Comparison of ENCODE assay signal across 8 cellular contexts in genomic region chr13:113489549-113490495, GRCh38. TPM values are rescaled to one million over a fixed set of nuclear protein-coding genes. Genes with fewer than 3 reads are reported as not detected.
A peak's percentile ranks its signal among the peaks of the same experiment; 100 is the strongest.
DNase-seq lines count a peak whose midpoint lies in the region; ATAC-seq, FAIRE-seq and TF ChIP-seq lines count a peak whose summit lies in the region.

No MANE protein-coding gene starts in this region.

- peak overlapping the region; percentile 52; the same call in 1 of the 2 replicates for H3K27ac ChIP-seq in SU-DHL-6 (ENCODE audit: low read depth, low read length)
- H3K27ac ChIP-seq in kidney (ENCODE audit: low read depth in 2 of 2, low read length in 2 of 2), result peak overlapping the region; percentile 47 to 49

- no peaks in the 10 kb centered on the region for H3K9me3 Mint-ChIP-seq in brain

- H3K27me3 ChIP-seq in SU-DHL-6 (ENCODE audit: low read length), result no peaks in the 10 kb centered on the region

- H3K4me3 Mint-ChIP-seq in brain, result peak overlapping the region; percentile 88 to 97 (median 92)

- H3K27me3 Mint-ChIP-seq in brain, result peaks cover 6% of the 10 kb centered on the region

- H4K20me1 ChIP-seq in SU-DHL-6 (ENCODE audit: low read depth, low read length), result peaks cover 3% of the 10 kb centered on the region; the same call in 1 of the 2 replicates

- peak overlapping the region; percentile 72 for H3K9ac ChIP-seq in SU-DHL-6 (ENCODE audit: low read length)
- H3K9ac ChIP-seq in kidney (ENCODE audit: low read length in 2 of 2), result peak overlapping the region; percentile 29 to 68

- no peak for TF ChIP-seq CTCF in SU-DHL-6 (IDR thresholded peaks at IDR 0.05; ENCODE audit: insufficient read depth, low read length, poor library complexity, severe bottlenecking)
- TF ChIP-seq CTCF in brain (conservative IDR thresholded peaks at IDR 0.05), result no peak
- TF ChIP-seq CTCF in kidney (IDR thresholded peaks at IDR 0.05; ENCODE audit: borderline replicate concordance, extremely low read depth, insufficient read depth), result no peak

- H3K79me2 ChIP-seq in SU-DHL-6 (ENCODE audit: insufficient read depth, low read length), result peaks cover 60% of the 10 kb centered on the region

- H3F3A ChIP-seq in SU-DHL-6 (ENCODE audit: insufficient read depth), result no peaks in the 10 kb centered on the region

- ATAC-seq in GM21423 (IDR thresholded peaks at IDR 0.05; ENCODE audit: unreplicated experiment), result peak; percentile 17

- intact Hi-C loops in kidney (cut with DNase I), result no loop called here

- in situ Hi-C loops in Caki2 (cut with HindIII; ENCODE audit: low pct_unique_long_range_greater_than_20kb, low sequenced_read_pairs), result no loop called here

- H3K9me3 ChIP-seq in SU-DHL-6 (ENCODE audit: insufficient read depth, low read length), result no peaks in the 10 kb centered on the region
- H3K9me3 ChIP-seq in kidney (ENCODE audit: control insufficient read depth in 1 of 2, low read length in 2 of 2), result no peaks in the 10 kb centered on the region

- H3K36me3 ChIP-seq in SU-DHL-6 (ENCODE audit: low read length) (no peaks in the 10 kb centered on the region), kidney (ENCODE audit: control insufficient read depth in 1 of 2, insufficient read depth in 2 of 2, low read length in 2 of 2) (no peaks in the 10 kb centered on the region)

- no peak for FAIRE-seq in kidney (lab: Jason Lieb, UNC)

- peaks cover 81% of the 10 kb centered on the region for H3K4me1 Mint-ChIP-seq in brain

- peak overlapping the region; percentile 84 for H3K4me3 ChIP-seq in SU-DHL-6 (ENCODE audit: insufficient read depth, low read length, poor library complexity, severe bottlenecking)
- H3K4me3 ChIP-seq in kidney (ENCODE audit: low read length in 2 of 2), result peak overlapping the region; percentile 78 to 80

- H3K4me2 ChIP-seq in SU-DHL-6 (ENCODE audit: low read depth, low read length, poor library complexity, severe bottlenecking), result peak overlapping the region; percentile 91

- peaks cover 4% of the 10 kb centered on the region for H3K36me3 Mint-ChIP-seq in brain

- peak overlapping the region; percentile 76 for H2AFZ ChIP-seq in SU-DHL-6 (ENCODE audit: low read depth, low read length, severe bottlenecking)

- no peaks in the 10 kb centered on the region for H3K9me2 ChIP-seq in SU-DHL-6 (replicated peaks; ENCODE audit: insufficient read depth, low read length)

- DNase-seq in Caki2 (ENCODE audit: low read depth) (peak; percentile 23), HT1080 (ENCODE audit: low read depth) (peak; percentile 44), kidney (peak; percentile 82), middle frontal gyrus (ENCODE audit: extremely low spot score, low spot score) (no peak)
- DNase-seq in stimulated activated CD4-positive, alpha-beta T cell treated with anti-CD3 and anti-CD28 coated beads, Interleukin-15, amount 100 ng/mL, for 24 hours, result peak; percentile 57

- peak overlapping the region; percentile 86 to 96 (median 92) for H3K27ac Mint-ChIP-seq in brain

- H3K4me1 ChIP-seq in kidney (ENCODE audit: control insufficient read depth in 1 of 2, insufficient read depth in 1 of 2, low read depth in 1 of 2, low read length in 2 of 2), result peaks cover 6 to 13% of the 10 kb centered on the region in 2 donors

RNA-seq across cellular contexts. Expression of gene DCUN1D2, which starts 0.7 kb away (rescaled TPM):
- total RNA-seq in Caki2 (2014; rRNA removed; shearing (Covaris generic); ENCODE audit: low replicate concordance), result 0.78 and 4.1 TPM in 2 replicates
- 4.7 and 9.6 TPM in 2 replicates for total RNA-seq in HT1080 (2014; rRNA removed; shearing (Covaris generic))
- 6.8 and 7.7 TPM in 2 replicates for polyA plus RNA-seq in HT1080 (2015; cell fraction: cytosol; rRNA removed)
- polyA plus RNA-seq in HT1080 (2015; cell fraction: nucleus; rRNA removed), result 15.6 and 19.8 TPM in 2 replicates
- 16.0 TPM for polyA plus RNA-seq in brain (ENCODE audit: insufficient read depth, low read depth, low replicate concordance)
- total RNA-seq in kidney, result 19.5 TPM
- 7.6 TPM for polyA plus RNA-seq in kidney (ENCODE audit: insufficient read depth, low read depth, low replicate concordance)

RNA-seq across cellular contexts. Expression of gene ADPRHL1, which starts 36.5 kb away (rescaled TPM):
- 21.4 and 28.4 TPM in 2 replicates for total RNA-seq in Caki2 (2014; rRNA removed; shearing (Covaris generic); ENCODE audit: low replicate concordance)
- total RNA-seq in HT1080 (2014; rRNA removed; shearing (Covaris generic)), result 0.95 and 1.0 TPM in 2 replicates
- 1.0 and 1.5 TPM in 2 replicates for polyA plus RNA-seq in HT1080 (2015; cell fraction: cytosol; rRNA removed)
- 1.0 and 1.2 TPM in 2 replicates for polyA plus RNA-seq in HT1080 (2015; cell fraction: nucleus; rRNA removed)
- polyA plus RNA-seq in brain (ENCODE audit: insufficient read depth, low read depth, low replicate concordance) (133 TPM), kidney (ENCODE audit: insufficient read depth, low read depth, low replicate concordance) (1.1 TPM)
- total RNA-seq in kidney, result 1.5 TPM
